8 cellular contexts compared by ENCODE assay signal in the genomic region with DNA sequence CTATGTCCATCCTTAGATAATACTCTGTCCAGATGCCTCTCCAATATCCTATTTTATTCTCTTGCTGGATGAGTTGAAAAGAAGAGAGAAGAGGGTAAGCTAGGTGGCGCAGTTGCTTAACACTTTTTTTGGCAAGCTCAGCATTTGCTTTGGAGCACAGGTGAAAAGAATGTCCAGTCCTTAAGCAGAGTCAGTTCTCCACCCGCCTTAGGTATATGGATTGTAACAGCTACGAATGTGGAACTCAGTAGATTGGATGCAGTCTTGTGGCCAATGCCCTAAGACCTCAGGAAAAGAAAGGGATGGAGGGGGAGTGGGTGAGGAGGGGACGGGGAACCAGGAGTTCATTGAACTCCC.
DNase-seq lines count a peak whose midpoint lies in the region; ATAC-seq and TF ChIP-seq lines count a peak whose summit lies in the region.

No MANE protein-coding gene starts in this region.

- DNase-seq in DMS79 (lab: John Stamatoyannopoulos, UW) (peak; percentile 6), KBM-7 (peak; percentile 79), adipocyte (ENCODE audit: low read depth) (peak; percentile 50), left ventricle myocardium superior (no peak), trophoblast cell (peak; percentile 86 to 97)

- peak; percentile 84 for TF ChIP-seq CTCF in OCI-LY3 (IDR thresholded peaks at IDR 0.05; ENCODE audit: low read depth, low read length)

- H3K4ac ChIP-seq in trophoblast cell (ENCODE audit: low read depth, low read length) = no peak overlapping the region

- peak; percentile 71 for ATAC-seq in GM21526 (IDR thresholded peaks at IDR 0.05; ENCODE audit: low FRiP score, unreplicated experiment)
- peak; percentile 86 for ATAC-seq in left ventricle myocardium superior
- no peak for ATAC-seq in GM21717 (IDR thresholded peaks at IDR 0.05; ENCODE audit: unreplicated experiment)

- intact Hi-C loops in left ventricle myocardium superior (cut with micrococcal nuclease) = no loop called here

- no peaks in the 10 kb centered on the region for H3K79me2 ChIP-seq in OCI-LY3 (ENCODE audit: low read length)
- H3K79me2 ChIP-seq in trophoblast cell (ENCODE audit: control insufficient read depth, insufficient read depth, low read length, poor library complexity) = peaks cover 8% of the 10 kb centered on the region

- H3K4me1 ChIP-seq in OCI-LY3 (ENCODE audit: low read length) (no peaks in the 10 kb centered on the region), adipocyte (ENCODE audit: control insufficient read depth, insufficient read depth, low read length) (peaks cover 8% of the 10 kb centered on the region), trophoblast cell (ENCODE audit: control insufficient read depth in 1 of 2, insufficient read depth in 2 of 2, low read length in 2 of 2) (peaks cover 0 to 4% of the 10 kb centered on the region in 2 experiments)

- no peak overlapping the region for H2AK5ac ChIP-seq in trophoblast cell (ENCODE audit: low read length)

- no peak overlapping the region for H3K18ac ChIP-seq in trophoblast cell (ENCODE audit: low read length)

- H3K9me3 ChIP-seq in OCI-LY3 (ENCODE audit: insufficient read depth, low read length) (no peaks in the 10 kb centered on the region), adipocyte (ENCODE audit: control insufficient read depth, low read length) (no peaks in the 10 kb centered on the region), trophoblast cell (ENCODE audit: insufficient read depth, low read depth, low read length) (no peaks in the 10 kb centered on the region)

- H4K20me1 ChIP-seq in OCI-LY3 (ENCODE audit: insufficient read depth, low read length) = no peaks in the 10 kb centered on the region

- in situ Hi-C loops in KBM-7 (cut with MboI; ENCODE audit: low pct_unique_long_range_greater_than_20kb, low sequenced_read_pairs) = no loop called here

- H3K27me3 ChIP-seq in OCI-LY3 (ENCODE audit: low read depth, low read length) = peaks cover 27% of the 10 kb centered on the region
- H3K27me3 ChIP-seq in adipocyte (replicated peaks; ENCODE audit: control insufficient read depth, insufficient read depth, low read length) = peaks cover 68% of the 10 kb centered on the region
- no peaks in the 10 kb centered on the region for H3K27me3 ChIP-seq in trophoblast cell (ENCODE audit: insufficient read depth, low read length)

- H3K27ac ChIP-seq in OCI-LY3 (ENCODE audit: low read length) (no peak overlapping the region), trophoblast cell (ENCODE audit: low read depth, low read length) (peak overlapping the region; percentile 62)

- no peak overlapping the region for H4K12ac ChIP-seq in trophoblast cell (ENCODE audit: low read depth, low read length)

- H3K4me3 ChIP-seq in OCI-LY3 (ENCODE audit: low read length) = no peak overlapping the region
- H3K4me3 ChIP-seq in adipocyte (ENCODE audit: low read length) = no peak overlapping the region
- peak overlapping the region; percentile 73 for H3K4me3 ChIP-seq in trophoblast cell (ENCODE audit: low read depth, low read length)

- no CpG with 5 or more reads among the region's 4 CpGs for WGBS in trophoblast cell (ENCODE audit: extremely low coverage, insufficient coverage, insufficient read length)

- H3K79me1 ChIP-seq in trophoblast cell (ENCODE audit: low read length) = peaks cover 19% of the 10 kb centered on the region

- no peak overlapping the region for H3K14ac ChIP-seq in trophoblast cell (ENCODE audit: low read length)

- no peak overlapping the region for H3K4me2 ChIP-seq in OCI-LY3 (ENCODE audit: low read length)
- peak overlapping the region; percentile 80 for H3K4me2 ChIP-seq in trophoblast cell (ENCODE audit: low read length)

- no peak overlapping the region for H2BK120ac ChIP-seq in trophoblast cell (ENCODE audit: insufficient read depth, low read length, poor library complexity)

- no peaks in the 10 kb centered on the region for H3K36me3 ChIP-seq in OCI-LY3 (replicated peaks; ENCODE audit: low read depth, low read length)
- H3K36me3 ChIP-seq in adipocyte (ENCODE audit: control insufficient read depth, insufficient read depth, low read length, severe bottlenecking) = no peaks in the 10 kb centered on the region
- H3K36me3 ChIP-seq in trophoblast cell (ENCODE audit: control insufficient read depth in 1 of 2, insufficient read depth in 2 of 2, low read length in 2 of 2) = no peaks in the 10 kb centered on the region

- H4K91ac ChIP-seq in trophoblast cell (ENCODE audit: low read depth, low read length) = no peak overlapping the region

- no peak overlapping the region for H4K8ac ChIP-seq in trophoblast cell (ENCODE audit: low read depth, low read length)

- H2AFZ ChIP-seq in OCI-LY3 (ENCODE audit: low read depth, low read length) (no peak overlapping the region), trophoblast cell (ENCODE audit: insufficient read depth, low read length, poor library complexity) (no peak overlapping the region)

- no peak overlapping the region for H2BK5ac ChIP-seq in trophoblast cell (ENCODE audit: low read depth, low read length, poor library complexity)

- H3K23ac ChIP-seq in trophoblast cell (ENCODE audit: low read length) = no peak overlapping the region

- no peak overlapping the region for H2BK12ac ChIP-seq in trophoblast cell (ENCODE audit: low read length)

- H3K9ac ChIP-seq in OCI-LY3 (ENCODE audit: low read length) (no peak overlapping the region), adipocyte (ENCODE audit: low read length) (no peak overlapping the region), trophoblast cell (ENCODE audit: low read length) (no peak overlapping the region)
